8 cellular contexts compared by ENCODE assay signal in the genomic region with DNA sequence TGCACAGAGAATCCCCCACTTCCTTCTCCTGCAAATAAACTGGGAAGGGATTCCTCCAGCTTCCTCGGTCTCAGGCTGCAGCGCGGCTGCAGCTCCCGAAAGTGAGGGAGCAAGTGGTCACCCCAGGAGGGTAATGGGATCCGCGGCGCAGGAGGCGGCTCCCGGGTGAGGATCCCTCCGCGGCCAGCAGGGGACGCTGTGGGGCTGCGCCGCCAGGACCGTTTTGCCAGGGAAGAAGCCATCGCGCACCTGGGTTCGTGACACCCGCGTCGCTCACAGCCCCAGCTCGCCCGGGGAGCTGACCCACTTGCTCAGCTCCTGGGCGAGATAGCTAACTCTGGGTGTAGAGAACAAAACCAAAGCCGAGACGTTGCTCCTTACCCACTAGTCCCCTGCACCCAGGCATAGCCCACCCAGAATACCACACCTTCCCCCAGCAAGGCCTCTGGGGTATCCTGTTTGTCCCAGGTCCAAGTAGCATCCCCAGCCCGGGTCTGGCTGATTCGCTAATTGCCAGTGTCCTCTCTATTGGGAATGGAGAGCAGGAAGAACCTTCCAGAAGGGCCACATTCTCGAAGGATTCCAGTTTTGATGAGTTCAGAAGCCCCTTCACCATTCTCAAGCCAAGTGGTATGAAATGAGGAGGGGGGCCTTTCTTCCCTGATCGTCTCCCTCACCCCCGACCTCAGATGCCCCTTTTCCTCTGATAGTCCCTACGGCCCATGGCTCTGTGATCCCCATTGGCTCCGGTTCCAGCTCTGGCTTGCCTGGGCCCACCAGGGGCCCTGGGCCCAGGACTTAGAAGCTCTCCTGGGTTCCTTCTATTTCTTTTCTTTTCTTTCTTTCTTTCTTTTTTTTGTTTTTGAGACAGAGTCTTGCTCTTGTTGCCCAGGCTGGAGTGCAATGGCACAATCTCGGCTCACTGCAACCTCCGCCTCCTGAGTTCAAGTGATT. TPM values are rescaled to one million over a fixed set of nuclear protein-coding genes. Genes with fewer than 3 reads are reported as not detected.
DNase-seq lines count a peak whose midpoint lies in the region; ATAC-seq and TF ChIP-seq lines count a peak whose summit lies in the region.

No MANE protein-coding gene starts in this region.

- H3K4me3 Mint-ChIP-seq in MCF 10A (ENCODE audit: unreplicated experiment): no peak overlapping the region

- H3K9me3 Mint-ChIP-seq in MCF 10A (ENCODE audit: unreplicated experiment): no peaks in the 10 kb centered on the region

- no peak overlapping the region for H3K4me3 ChIP-seq in WI38 (ENCODE audit: low read depth, low read length)

- POLR2A ChIA-PET in MCF 10A (lab: Yijun Ruan, JAX): interaction anchor here (0.8 to 3.7 kb wide), 13 partner anchors 17 to 259 kb away, joined by 3 to 33 read pairs (median 5); a partner anchor contains a TSS

- H3K4me1 Mint-ChIP-seq in MCF 10A (ENCODE audit: insufficient read depth, unreplicated experiment): peaks cover 11% of the 10 kb centered on the region

- in situ Hi-C loops in GM13976 (cut with MboI; ENCODE audit: low sequenced_read_pairs, unreplicated experiment): loop anchor here (10.0 kb wide), 1 partner anchor 101 kb away; no protein-coding TSS in a partner anchor

- TF ChIP-seq CTCF in 22Rv1 (IDR thresholded peaks at IDR 0.05) (peak; percentile 100), GM13976 (IDR thresholded peaks at IDR 0.05; ENCODE audit: borderline replicate concordance, control extremely low read depth, extremely low read depth, insufficient read depth, missing control alignments) (peak; percentile 98), WI38 (IDR thresholded peaks at IDR 0.05; ENCODE audit: low read depth, low read length) (peak; percentile 97), MCF 10A (IDR thresholded peaks at IDR 0.05; ENCODE audit: unreplicated experiment) (peak; percentile 99)

- DNase-seq in GM13976 (ENCODE audit: low spot score): peak; percentile 90
- DNase-seq in NCI-H146 (lab: John Stamatoyannopoulos, UW): peak; percentile 70
- peak; percentile 67 for DNase-seq in MCF 10A (ENCODE audit: unreplicated experiment)
- DNase-seq in kidney glomerular epithelial cell (lab: John Stamatoyannopoulos, UW): peak; percentile 27
- peak; percentile 85 to 86 for DNase-seq in stimulated activated CD4-positive, alpha-beta T cell treated with anti-CD3 and anti-CD28 coated beads, Interleukin-2, amount 100 ng/mL, for 24 hours

- ATAC-seq in GM19452 (IDR thresholded peaks at IDR 0.05; ENCODE audit: unreplicated experiment): no peak

- H3K27ac ChIP-seq in 22Rv1: no peak overlapping the region

- H3K36me3 Mint-ChIP-seq in MCF 10A (ENCODE audit: insufficient read depth, unreplicated experiment): no peaks in the 10 kb centered on the region

- peaks cover 25% of the 10 kb centered on the region for H3K27me3 Mint-ChIP-seq in MCF 10A (ENCODE audit: insufficient read depth, unreplicated experiment)

- CTCF ChIA-PET in MCF 10A (lab: Yijun Ruan, JAX): interaction anchor here (0.5 to 4.3 kb wide), 40 partner anchors 9 to 526 kb away, joined by 3 to 45 read pairs (median 4); a partner anchor contains a TSS

- intact Hi-C loops in MCF 10A (cut with micrococcal nuclease): loop anchor here (1.0 to 2.0 kb wide), 4 partner anchors 24 to 191 kb away; no protein-coding TSS in a partner anchor

- no TSS peak for BruUV-seq in MCF 10A (replicated peaks; lab: Mats Ljungman, UMichigan)

- H3K27ac Mint-ChIP-seq in MCF 10A (ENCODE audit: low read depth, unreplicated experiment): no peak overlapping the region

RNA-seq across cellular contexts. Expression of a gene that starts 14.1 kb away (rescaled TPM):
- total RNA-seq in MCF 10A (2022): not detected in 2 replicates

RNA-seq across cellular contexts. Expression of a gene that starts 16.5 kb away (rescaled TPM):
- total RNA-seq in MCF 10A (2022): not detected in 2 replicates

RNA-seq across cellular contexts. Expression of a gene that starts 22.1 kb away (rescaled TPM):
- total RNA-seq in MCF 10A (2022): 17.5 and 33.4 TPM in 2 replicates

RNA-seq across cellular contexts. Expression of a gene that starts 56.0 kb away (rescaled TPM):
- not detected in 2 replicates for total RNA-seq in MCF 10A (2022)

Comparison
In these comparisons a context has a peak if more than half of its experiments do, and no peak if none do; other contexts are left out.
1. DNase-seq: peak in every context shown above with its lines; median percentile 90 in GM13976; 86 in stimulated activated CD4-positive, alpha-beta T cell treated with anti-CD3 and anti-CD28 coated beads, Interleukin-2, amount 100 ng/mL, for 24 hours; 70 in NCI-H146; 67 in MCF 10A; 27 in kidney glomerular epithelial cell.